Comparison of ENCODE assay signal across 1 cellular context in the genomic region with DNA sequence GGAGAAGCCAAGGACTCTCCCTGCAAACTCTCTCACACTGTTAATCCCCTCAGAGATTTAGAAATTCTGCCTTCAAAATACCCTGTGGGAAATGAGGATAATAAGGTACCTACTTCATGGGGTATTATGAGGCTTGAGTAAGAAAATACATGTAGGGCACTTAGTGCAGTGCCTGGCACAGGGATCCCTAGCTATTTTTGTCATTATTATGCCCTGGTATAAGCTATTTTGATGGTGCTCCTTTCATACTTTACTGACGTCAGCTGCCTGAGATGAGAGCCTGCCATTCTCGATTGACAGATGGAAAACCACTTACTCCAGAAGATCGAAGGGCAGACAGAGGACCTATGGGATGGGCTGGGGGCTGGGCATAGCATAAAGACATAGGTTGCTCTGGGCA.
TF ChIP-seq lines count a peak whose summit lies in the region.

No MANE protein-coding gene starts in this region.

TF ChIP-seq in HepG2, 621 proteins besides CTCF, POLR2A, EP300 and RAD21:
- TF ChIP-seq, protein P1, sequence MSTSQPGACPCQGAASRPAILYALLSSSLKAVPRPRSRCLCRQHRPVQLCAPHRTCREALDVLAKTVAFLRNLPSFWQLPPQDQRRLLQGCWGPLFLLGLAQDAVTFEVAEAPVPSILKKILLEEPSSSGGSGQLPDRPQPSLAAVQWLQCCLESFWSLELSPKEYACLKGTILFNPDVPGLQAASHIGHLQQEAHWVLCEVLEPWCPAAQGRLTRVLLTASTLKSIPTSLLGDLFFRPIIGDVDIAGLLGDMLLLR (CRISPR knock-in tag; IDR thresholded peaks at IDR 0.05) = no peak
- no peak for TF ChIP-seq TCF7 (IDR thresholded peaks at IDR 0.05; ENCODE audit: low read depth)
- TF ChIP-seq CENPT (CRISPR knock-in tag; IDR thresholded peaks at IDR 0.05; ENCODE audit: low read depth) = no peak
- TF ChIP-seq CREB1 (IDR thresholded peaks at IDR 0.05) = peak; percentile 32; the same call in 1 of the 2 replicates
- TF ChIP-seq CREB1 (CRISPR knock-in tag; IDR thresholded peaks at IDR 0.05) = no peak
TF ChIP-seq in HepG2: peak in this region for 1.
